In genomic region chr1:3148171-3148570, GRCh38 we compare ENCODE assay signal across 29 cellular contexts.
"Had no signal": no experiment of that assay in that cellular context is flagged by ENCODE, and none has a peak within 500 bp of the region (broad histone marks: within the 10 kb centered on the region; RNA-seq: fewer than 3 reads in every experiment).

No MANE protein-coding gene starts in this region.

- H3K9me3 ChIP-seq: adrenal gland, body of pancreas, breast epithelium had no signal

- H3K27ac ChIP-seq: adrenal gland, body of pancreas, brain microvascular endothelial cell, breast epithelium, cardiac muscle cell had no signal

- H3K4me1 ChIP-seq: adrenal gland, breast epithelium had no signal

- H3K27me3 ChIP-seq: body of pancreas, brain microvascular endothelial cell, cardiac muscle cell had no signal

- H3K4me3 ChIP-seq: adrenal gland, body of pancreas, breast epithelium, cardiac muscle cell had no signal

- DNase-seq: activated effector memory CD4-positive, alpha-beta T cell treated with anti-CD3 and anti-CD28 coated beads, Interleukin-2, amount 50 U/mL, for 16 hours; activated effector memory CD4-positive, alpha-beta T cell treated with Interleukin-2 at 50 U/mL for 16 hours; activated gamma-delta T cell; activated gamma-delta T cell treated with Interleukin-2 at 50 U/mL for 16 hours; activated naive CD4-positive, alpha-beta T cell; activated naive CD4-positive, alpha-beta T cell treated with anti-CD3 and anti-CD28 coated beads for 36 hours; activated naive CD4-positive, alpha-beta T cell treated with anti-CD3 and anti-CD28 coated beads, Interleukin-2, amount 10 ng/mL, durations not matched to agents 7 days and 5 days; activated naive CD4-positive, alpha-beta T cell treated with anti-CD3 and anti-CD28 coated beads, Interleukin-2, amount 50 U/mL, for 16 hours; activated naive CD4-positive, alpha-beta T cell treated with Interleukin-2 at 50 U/mL for 16 hours; activated naive CD8-positive, alpha-beta T cell treated with anti-CD3 and anti-CD28 coated beads for 36 hours; activated naive CD8-positive, alpha-beta T cell treated with anti-CD3 and anti-CD28 coated beads, Interleukin-2, amount 10 ng/mL, durations not matched to agents 7 days and 5 days; activated naive CD8-positive, alpha-beta T cell treated with anti-CD3 and anti-CD28 coated beads, Interleukin-2, amount 50 U/mL, for 24 hours; activated T-cell treated with anti-CD3 and anti-CD28 coated beads, Interleukin-2, amount 50 U/mL, for 1 hour; activated T-cell treated with anti-CD3 and anti-CD28 coated beads, Interleukin-2, amount 50 U/mL, for 24 hours; activated T-cell treated with anti-CD3 and anti-CD28 coated beads, Interleukin-2, amount 50 U/mL, for 4 hours; activated T-cell treated with anti-CD3 and anti-CD28 coated beads, Interleukin-2, amount 50 U/mL, for 48 hours; activated T-cell treated with anti-CD3 and anti-CD28 coated beads, Interleukin-2, amount 50 U/mL, for 72 hours; adrenal gland; amniotic stem cell; amygdala; anterior cingulate cortex; aorta; body of pancreas; brain microvascular endothelial cell; caudate nucleus; central memory CD4-positive, alpha-beta T cell; cerebellar nuclear complex had no signal

- H3K36me3 ChIP-seq: adrenal gland, brain microvascular endothelial cell, breast epithelium, cardiac muscle cell had no signal
